14 cellular contexts compared by ENCODE assay signal in the genomic region with DNA sequence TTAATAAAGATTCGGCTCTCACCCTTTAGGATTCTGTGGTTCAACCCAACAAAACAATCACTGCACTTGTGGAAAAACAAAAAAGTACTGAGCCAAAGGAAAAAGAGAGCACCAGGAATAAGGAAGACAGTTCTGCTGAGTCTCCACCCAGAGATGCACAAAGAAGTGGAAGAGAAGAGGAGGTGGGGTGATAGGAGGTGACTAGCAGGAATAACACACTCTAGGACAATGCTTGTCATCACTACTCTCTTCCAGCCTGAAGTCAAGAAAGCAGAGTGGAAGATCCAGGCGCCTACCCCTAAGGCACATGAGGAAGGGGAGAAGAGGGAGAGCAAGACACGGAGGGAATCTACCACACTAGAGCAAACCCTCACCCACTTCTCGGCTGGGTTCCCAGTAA. TPM values are rescaled to one million over a fixed set of nuclear protein-coding genes. Genes with fewer than 3 reads are reported as not detected.
DNase-seq lines count a peak whose midpoint lies in the region; ATAC-seq and TF ChIP-seq lines count a peak whose summit lies in the region.
"Had no signal": no experiment of that assay in that cellular context is flagged by ENCODE, and none has a peak within 500 bp of the region (broad histone marks: within the 10 kb centered on the region; RNA-seq: fewer than 3 reads in every experiment).

No MANE protein-coding gene starts in this region.

- H3K4me2 ChIP-seq in fibroblast of lung (ENCODE audit: extremely low read depth, insufficient read depth, low read length) (no peak overlapping the region), neural progenitor cell (no peak overlapping the region)

- H3F3A ChIP-seq in neural progenitor cell (ENCODE audit: low read depth), result peaks cover 8% of the 10 kb centered on the region

- POLR2A ChIA-PET in Panc1 (lab: Charles Lee), result no interaction called here
- POLR2A ChIA-PET in HEK293T (lab: Yijun Ruan, JAX), result no interaction called here

- WGBS in upper lobe of left lung, 2 donors, result 38 to 40% methylated on average over 4 of the region's 4 CpGs

- TF ChIP-seq CTCF in Panc1 (IDR thresholded peaks at IDR 0.05) (no peak), fibroblast of lung (conservative IDR thresholded peaks at IDR 0.05 in 1 of 2, IDR thresholded peaks at IDR 0.05 in 1 of 2; ENCODE audit: low read depth in 1 of 2, low read length in 2 of 2) (no peak), neural progenitor cell (IDR thresholded peaks at IDR 0.05) (no peak), upper lobe of left lung (IDR thresholded peaks at IDR 0.05) (no peak)

- H3K27me3 ChIP-seq in Panc1 (ENCODE audit: control insufficient read depth, insufficient read depth, low read length), result no peaks in the 10 kb centered on the region
- H3K27me3 ChIP-seq in fibroblast of lung (ENCODE audit: control insufficient read depth, insufficient read depth, low read length), result peaks cover 17% of the 10 kb centered on the region
- peaks cover 78% of the 10 kb centered on the region for H3K27me3 ChIP-seq in neural progenitor cell
- H3K27me3 ChIP-seq in upper lobe of left lung, result peaks cover 0 to 16% (median 4%) of the 10 kb centered on the region in 4 donors

- H3K9ac ChIP-seq in fibroblast of lung (ENCODE audit: insufficient read depth, low read length) (no peak overlapping the region), neural progenitor cell (no peak overlapping the region)

- no peak for TF ChIP-seq EP300 in upper lobe of left lung (IDR thresholded peaks at IDR 0.05)

- H3K4me1 Mint-ChIP-seq in neural progenitor cell, result peaks cover 47% of the 10 kb centered on the region

- DNase-seq in Panc1 (ENCODE audit: low read depth, low spot score) (no peak), fibroblast of lung (ENCODE audit: low read depth in 2 of 2) (peak; percentile 4 to 16), neural progenitor cell (ENCODE audit: low spot score) (no peak), upper lobe of left lung (no peak), HEK293T (ENCODE audit: extremely low spot score) (no peak), iPS-NIHi11 (ENCODE audit: low spot score) (no peak)
- DNase-seq: amniotic stem cell; DMS53; H9; IMR-90; naive thymus-derived CD8-positive, alpha-beta T cell; NCI-H146; NCI-H774 had no signal

- H4K20me1 ChIP-seq in fibroblast of lung (ENCODE audit: control insufficient read depth, extremely low read depth, insufficient read depth, low read length) (no peaks in the 10 kb centered on the region), neural progenitor cell (ENCODE audit: low read depth) (no peaks in the 10 kb centered on the region)

- peaks cover 11% of the 10 kb centered on the region for H3K27me3 Mint-ChIP-seq in neural progenitor cell (ENCODE audit: insufficient read depth, low read depth)

- H3K9me3 Mint-ChIP-seq in neural progenitor cell, result no peaks in the 10 kb centered on the region
- H3K9me3 Mint-ChIP-seq: H9 had no signal

- CTCF ChIA-PET in Panc1 (lab: Charles Lee), result no interaction called here
- CTCF ChIA-PET in HEK293T (lab: Yijun Ruan, JAX), result interaction anchor here (0.6 kb wide), 1 partner anchor 224 kb away, joined by 3 read pairs; no protein-coding TSS in a partner anchor

- H3K36me3 Mint-ChIP-seq in neural progenitor cell, result no peaks in the 10 kb centered on the region

- in situ Hi-C loops in Panc1 (cut with HindIII; ENCODE audit: low pct_unique_long_range_greater_than_20kb, low sequenced_read_pairs), result no loop called here

- H3K4me3 ChIP-seq in Panc1 (ENCODE audit: low read depth in 2 of 2, low read length in 2 of 2) (peak overlapping the region; percentile 57 to 68), fibroblast of lung (replicated peaks in 1 of 4; ENCODE audit: control extremely low read depth in 1 of 4, insufficient read depth in 1 of 4, low read depth in 3 of 4, low read length in 4 of 4) (peak overlapping the region in 1 of 4 experiments; percentile 59), neural progenitor cell (no peak overlapping the region), upper lobe of left lung (peak overlapping the region in 3 of 4 donors; percentile 45 to 51 (median 48))

- H3K9me3 ChIP-seq in Panc1 (ENCODE audit: control insufficient read depth, insufficient read depth, low read depth, low read length) (no peaks in the 10 kb centered on the region), fibroblast of lung (ENCODE audit: control insufficient read depth, insufficient read depth, low read depth, low read length) (no peaks in the 10 kb centered on the region), neural progenitor cell (ENCODE audit: low read depth) (no peaks in the 10 kb centered on the region), upper lobe of left lung (no peaks in the 10 kb centered on the region)

- no TSS peak for BruUV-seq in Panc1 (replicated peaks; lab: Mats Ljungman, UMichigan)

- H3K4me1 ChIP-seq in Panc1 (ENCODE audit: control insufficient read depth, insufficient read depth, low read length) (peaks cover 21% of the 10 kb centered on the region), fibroblast of lung (ENCODE audit: control insufficient read depth, extremely low read depth, insufficient read depth, low read length) (peaks cover 8% of the 10 kb centered on the region), neural progenitor cell (peaks cover 9% of the 10 kb centered on the region), upper lobe of left lung (peaks cover 0 to 15% (median 3%) of the 10 kb centered on the region in 4 donors)

- ATAC-seq in Panc1, result no peak; the same call in 1 of the 2 replicates
- no peak for ATAC-seq in upper lobe of left lung (ENCODE audit: low FRiP score in 2 of 2)
- ATAC-seq in GM19324 (IDR thresholded peaks at IDR 0.05; ENCODE audit: low FRiP score, unreplicated experiment), result no peak
- ATAC-seq: naive thymus-derived CD8-positive, alpha-beta T cell had no signal

- peak overlapping the region; percentile 41; the same call in 1 of the 2 replicates for H3K27ac ChIP-seq in Panc1 (ENCODE audit: low read length)
- H3K27ac ChIP-seq in fibroblast of lung (ENCODE audit: insufficient read depth, low read length), result no peak overlapping the region
- H3K27ac ChIP-seq in neural progenitor cell, result no peak overlapping the region
- H3K27ac ChIP-seq in upper lobe of left lung, result peak overlapping the region; percentile 70 to 85 (median 80)

- H3K4me3 Mint-ChIP-seq in neural progenitor cell, result peak overlapping the region; percentile 90
- H3K4me3 Mint-ChIP-seq: naive thymus-derived CD8-positive, alpha-beta T cell had no signal

- H3K36me3 ChIP-seq in Panc1 (ENCODE audit: control insufficient read depth, insufficient read depth, low read length), result no peaks in the 10 kb centered on the region
- no peaks in the 10 kb centered on the region for H3K36me3 ChIP-seq in fibroblast of lung (ENCODE audit: control insufficient read depth, insufficient read depth, low read length)
- H3K36me3 ChIP-seq in neural progenitor cell, result no peaks in the 10 kb centered on the region
- H3K36me3 ChIP-seq in upper lobe of left lung, result no peaks in the 10 kb centered on the region

- TF ChIP-seq POLR2A in upper lobe of left lung (IDR thresholded peaks at IDR 0.05), result no peak

- no peak overlapping the region for H3K27ac Mint-ChIP-seq in neural progenitor cell
- H3K27ac Mint-ChIP-seq: H9; naive thymus-derived CD8-positive, alpha-beta T cell had no signal

- H3K79me2 ChIP-seq in fibroblast of lung (ENCODE audit: control insufficient read depth, insufficient read depth, low read length) (no peaks in the 10 kb centered on the region), neural progenitor cell (ENCODE audit: low read depth) (no peaks in the 10 kb centered on the region)

- intact Hi-C loops in Panc1 (cut with micrococcal nuclease; ENCODE audit: unreplicated experiment), result no loop called here

- no peak overlapping the region for H2AFZ ChIP-seq in fibroblast of lung (ENCODE audit: low read length)
- no peak overlapping the region for H2AFZ ChIP-seq in neural progenitor cell (replicated peaks)

TF ChIP-seq in HEK293T, 16 proteins besides CTCF, POLR2A, EP300 and RAD21:
- TF ChIP-seq NFRKB (IDR thresholded peaks at IDR 0.05) (no peak), CTBP1 (IDR thresholded peaks at IDR 0.05; ENCODE audit: borderline replicate concordance) (no peak), ELF4 (IDR thresholded peaks at IDR 0.05) (no peak), SUZ12 (IDR thresholded peaks at IDR 0.05) (no peak), L3MBTL2 (conservative IDR thresholded peaks at IDR 0.05) (no peak), FOXK2 (IDR thresholded peaks at IDR 0.05) (no peak), FOXM1 (IDR thresholded peaks at IDR 0.05; ENCODE audit: borderline replicate concordance) (no peak), ARNT (IDR thresholded peaks at IDR 0.05) (no peak), BHLHE40 (IDR thresholded peaks at IDR 0.05; ENCODE audit: borderline replicate concordance) (no peak), FOXA1 (IDR thresholded peaks at IDR 0.05) (no peak), LEF1 (IDR thresholded peaks at IDR 0.05; ENCODE audit: borderline replicate concordance) (no peak), TARDBP (IDR thresholded peaks at IDR 0.05) (no peak)
TF ChIP-seq in HEK293T: peak in this region for 0.

RNA-seq across cellular contexts. Expression of a gene that starts 1.8 kb away (rescaled TPM):
- total RNA-seq in Panc1 (2021; ENCODE audit: unreplicated experiment) (26.4 TPM), fibroblast of lung (4.6 and 8.0 TPM in 2 replicates), neural progenitor cell (ENCODE audit: low replicate concordance) (0.22 and 0.28 TPM in 2 replicates), upper lobe of left lung (10 to 100 TPM; 10.8 to 57.3 (median 32.2) TPM)
- polyA plus RNA-seq in Panc1 (2012; ENCODE audit: insufficient read length), result 30.5 TPM
- polyA plus RNA-seq in fibroblast of lung, result 1.6 and 3.3 TPM in 2 replicates
- polyA plus RNA-seq in fibroblast of lung (2012), result 1.9 and 2.6 TPM in 2 replicates
- polyA minus RNA-seq in fibroblast of lung (ENCODE audit: low replicate concordance), result 7.3 and 15.9 TPM in 2 replicates
- total RNA-seq: naive thymus-derived CD8-positive, alpha-beta T cell had no signal
- polyA plus RNA-seq: naive thymus-derived CD8-positive, alpha-beta T cell had no signal

Comparison
In these comparisons a context has a peak if more than half of its experiments do, and no peak if none do; other contexts are left out.
1. DNase-seq: peak in fibroblast of lung (2 of 2); none in Panc1 (single experiment), neural progenitor cell (single experiment), upper lobe of left lung (0 of 2), HEK293T (single experiment) and iPS-NIHi11 (single experiment).
2. H3K27ac ChIP-seq: peak in Panc1 (single experiment) and upper lobe of left lung (4 of 4); none in fibroblast of lung (single experiment) and neural progenitor cell (single experiment).